22 cellular contexts compared by ENCODE assay signal in the genomic region with DNA sequence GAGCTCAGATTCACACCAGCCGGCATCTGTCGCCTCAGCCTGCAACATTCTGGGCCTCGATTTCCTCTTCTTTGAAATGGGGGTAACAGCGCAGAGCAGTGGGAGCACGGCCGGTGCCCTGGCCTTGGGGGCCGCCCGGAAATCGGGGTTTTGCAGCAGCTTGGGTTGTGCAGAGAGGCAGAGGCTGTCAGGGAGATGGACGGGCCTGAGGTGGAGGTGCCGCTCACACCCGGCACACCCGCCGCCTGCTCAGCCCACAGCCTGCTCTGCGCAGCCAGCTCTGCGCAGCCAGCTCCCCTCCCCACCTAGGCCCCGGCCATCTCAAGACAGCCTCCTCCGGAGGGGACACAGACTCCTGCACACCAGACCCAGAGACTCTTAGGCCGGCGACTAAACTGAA. TPM values are rescaled to one million over a fixed set of nuclear protein-coding genes. Genes with fewer than 3 reads are reported as not detected.
A peak's percentile ranks its signal among the peaks of the same experiment; 100 is the strongest.
DNase-seq lines count a peak whose midpoint lies in the region; ATAC-seq, FAIRE-seq and TF ChIP-seq lines count a peak whose summit lies in the region.
"Had no signal": no experiment of that assay in that cellular context is flagged by ENCODE, and none has a peak within 500 bp of the region (broad histone marks: within the 10 kb centered on the region; RNA-seq: fewer than 3 reads in every experiment).

No MANE protein-coding gene starts in this region.

- H3K4me2 ChIP-seq in K562 (ENCODE audit: insufficient read depth, low read length), result no peak overlapping the region
- H3K4me2 ChIP-seq: GM23338 had no signal

- H3K4me1 Mint-ChIP-seq in immature natural killer cell (peaks cover 90 to 92% of the 10 kb centered on the region in 2 donors), WTC11 (peaks cover 5% of the 10 kb centered on the region)
- peaks cover 47 to 55% of the 10 kb centered on the region in 2 donors for H3K4me1 Mint-ChIP-seq in natural killer cell treated with Interleukin-12 subunit alpha and Interleukin-12 subunit beta and Interleukin-15 and Interleukin-18, amount 100 ng/mL, for 72 hours (ENCODE audit: low read depth in 2 of 2)
- peaks cover 19 to 66% (median 58%) of the 10 kb centered on the region in 7 donors for H3K4me1 Mint-ChIP-seq in naive thymus-derived CD4-positive, alpha-beta T cell

- H3K4me1 ChIP-seq in K562 (replicated peaks in 1 of 2; ENCODE audit: control insufficient read depth in 2 of 2, insufficient read depth in 2 of 2, low read length in 2 of 2) (peaks cover 8 to 22% of the 10 kb centered on the region in 2 experiments; a peak in 4 of 5 replicates), upper lobe of right lung (peaks cover 15% of the 10 kb centered on the region)
- H3K4me1 ChIP-seq in naive thymus-derived CD4-positive, alpha-beta T cell (ENCODE audit: control insufficient read depth in 2 of 2, insufficient read depth in 2 of 2, low read length in 2 of 2), result peaks cover 34 to 47% of the 10 kb centered on the region in 2 donors
- H3K4me1 ChIP-seq: BE2C, Caco-2 had no signal

- no peak for TF ChIP-seq POLR2A in K562 (conservative IDR thresholded peaks at IDR 0.05)

- 0 out of 3 replicates have a peak, but pooled peaks have one; percentile 16 for ATAC-seq in K562
- ATAC-seq in natural killer cell treated with Interleukin-12 subunit alpha and Interleukin-12 subunit beta and Interleukin-15 and Interleukin-18, amount 100 ng/mL, for 72 hours, result peak; percentile 45
- ATAC-seq in upper lobe of right lung, result peak; percentile 35
- no peak for ATAC-seq in WTC11
- no peak for ATAC-seq in naive thymus-derived CD4-positive, alpha-beta T cell
- no peak for ATAC-seq in HG03025 (IDR thresholded peaks at IDR 0.05; ENCODE audit: low FRiP score, unreplicated experiment)
- ATAC-seq: GM23338 had no signal

- no peaks in the 10 kb centered on the region for H3K79me2 ChIP-seq in K562 (ENCODE audit: control insufficient read depth, insufficient read depth, low read length)

- no peaks in the 10 kb centered on the region for H3K36me3 ChIP-seq in K562 (ENCODE audit: control insufficient read depth, insufficient read depth, low read length)
- no peaks in the 10 kb centered on the region for H3K36me3 ChIP-seq in upper lobe of right lung
- no peaks in the 10 kb centered on the region for H3K36me3 ChIP-seq in naive thymus-derived CD4-positive, alpha-beta T cell (ENCODE audit: control insufficient read depth in 2 of 3, insufficient read depth in 3 of 3, low read length in 3 of 3)
- H3K36me3 ChIP-seq: BE2C had no signal

- intact Hi-C loops in K562 (cut with micrococcal nuclease), result no loop called here
- intact Hi-C loops in upper lobe of right lung (cut with DNase I), result no loop called here
- intact Hi-C loops in naive thymus-derived CD4-positive, alpha-beta T cell (cut with micrococcal nuclease), result no loop called here

- H2AFZ ChIP-seq in K562 (ENCODE audit: low read depth, low read length), result no peak overlapping the region
- H2AFZ ChIP-seq: GM23338 had no signal

- H3K36me3 Mint-ChIP-seq in immature natural killer cell (peaks cover 2 to 3% (median 2%) of the 10 kb centered on the region in 3 donors), WTC11 (no peaks in the 10 kb centered on the region)
- no peaks in the 10 kb centered on the region for H3K36me3 Mint-ChIP-seq in natural killer cell treated with Interleukin-12 subunit alpha and Interleukin-12 subunit beta and Interleukin-15 and Interleukin-18, amount 100 ng/mL, for 72 hours
- peaks cover 0 to 7% (median 0%) of the 10 kb centered on the region in 5 donors for H3K36me3 Mint-ChIP-seq in naive thymus-derived CD4-positive, alpha-beta T cell

- POLR2A ChIA-PET in K562 (lab: Yijun Ruan, JAX) (interaction anchor here (0.6 kb wide), 1 partner anchor 29 kb away, joined by 4 read pairs; no protein-coding TSS in a partner anchor), WTC11 (lab: Charles Lee) (no interaction called here)
- POLR2A ChIA-PET in naive thymus-derived CD4-positive, alpha-beta T cell (lab: Charles Lee), result interaction anchor here (0.6 to 33.0 kb wide), 3 partner anchors 11 to 74 kb away, joined by 3 to 4370 read pairs (median 9); a partner anchor contains a TSS

- H3K27me3 Mint-ChIP-seq in immature natural killer cell (ENCODE audit: low read depth in 3 of 3), result peaks cover 15 to 50% (median 43%) of the 10 kb centered on the region in 3 donors
- peaks cover 0 to 2% of the 10 kb centered on the region in 2 donors for H3K27me3 Mint-ChIP-seq in natural killer cell treated with Interleukin-12 subunit alpha and Interleukin-12 subunit beta and Interleukin-15 and Interleukin-18, amount 100 ng/mL, for 72 hours
- peaks cover 15% of the 10 kb centered on the region for H3K27me3 Mint-ChIP-seq in WTC11 (ENCODE audit: low read depth)
- peaks cover 0 to 23% (median 0%) of the 10 kb centered on the region in 5 donors for H3K27me3 Mint-ChIP-seq in naive thymus-derived CD4-positive, alpha-beta T cell
- H3K27me3 Mint-ChIP-seq: CD4-positive, alpha-beta T cell; IgD-negative memory B cell had no signal

- peak overlapping the region; percentile 74 to 88 (median 77) for H3K4me3 Mint-ChIP-seq in immature natural killer cell
- peak overlapping the region; percentile 11 for H3K4me3 Mint-ChIP-seq in natural killer cell treated with Interleukin-12 subunit alpha and Interleukin-12 subunit beta and Interleukin-15 and Interleukin-18, amount 100 ng/mL, for 72 hours
- no peak overlapping the region for H3K4me3 Mint-ChIP-seq in WTC11
- no peak overlapping the region for H3K4me3 Mint-ChIP-seq in naive thymus-derived CD4-positive, alpha-beta T cell
- H3K4me3 Mint-ChIP-seq: CD4-positive, alpha-beta T cell; GM23338 had no signal

- TF ChIP-seq CTCF in K562 (IDR thresholded peaks at IDR 0.05 in 2 of 3, conservative IDR thresholded peaks at IDR 0.05 in 1 of 3; ENCODE audit: insufficient read depth in 2 of 3, low read depth in 1 of 3, low read length in 3 of 3) (no peak), upper lobe of right lung (IDR thresholded peaks at IDR 0.05) (no peak), WTC11 (IDR thresholded peaks at IDR 0.05) (no peak)

- H3K9me3 Mint-ChIP-seq in immature natural killer cell (no peaks in the 10 kb centered on the region), WTC11 (no peaks in the 10 kb centered on the region)
- no peaks in the 10 kb centered on the region for H3K9me3 Mint-ChIP-seq in natural killer cell treated with Interleukin-12 subunit alpha and Interleukin-12 subunit beta and Interleukin-15 and Interleukin-18, amount 100 ng/mL, for 72 hours
- peaks cover 0 to 7% (median 0%) of the 10 kb centered on the region in 11 donors for H3K9me3 Mint-ChIP-seq in naive thymus-derived CD4-positive, alpha-beta T cell
- H3K9me3 Mint-ChIP-seq: CD4-positive, alpha-beta T cell; GM23338; IgD-negative memory B cell had no signal

- 0 out of 2 replicates have a peak, but pooled peaks cover 4% of the 10 kb centered on the region for H4K20me1 ChIP-seq in K562 (replicated peaks; ENCODE audit: control insufficient read depth, insufficient read depth, low read length)

- in situ Hi-C loops in K562 (cut with MboI), result no loop called here

- no peaks in the 10 kb centered on the region for H3K9me1 ChIP-seq in K562 (ENCODE audit: control insufficient read depth, insufficient read depth, low read length)

- peak overlapping the region; percentile 94 to 99 (median 96) for H3K27ac Mint-ChIP-seq in immature natural killer cell
- peak overlapping the region; percentile 17 to 58 for H3K27ac Mint-ChIP-seq in natural killer cell treated with Interleukin-12 subunit alpha and Interleukin-12 subunit beta and Interleukin-15 and Interleukin-18, amount 100 ng/mL, for 72 hours
- H3K27ac Mint-ChIP-seq in WTC11, result no peak overlapping the region
- H3K27ac Mint-ChIP-seq in naive thymus-derived CD4-positive, alpha-beta T cell, result no peak overlapping the region
- H3K27ac Mint-ChIP-seq: GM23338 had no signal

- FAIRE-seq in K562 (lab: Jason Lieb, UNC), result no peak
- FAIRE-seq: A204.1, H54, HTR-8/SVneo had no signal

- H3K27ac ChIP-seq in K562 (ENCODE audit: extremely low read depth, low read depth, low read length), result no peak overlapping the region
- no peak overlapping the region for H3K27ac ChIP-seq in upper lobe of right lung
- no peak overlapping the region for H3K27ac ChIP-seq in naive thymus-derived CD4-positive, alpha-beta T cell (ENCODE audit: low read depth, low read length)

- 33% methylated on average over 20 of the region's 20 CpGs for WGBS in K562 (ENCODE audit: insufficient coverage, low coverage, missing lambda C conversion rate)

- H3K27me3 ChIP-seq in K562 (ENCODE audit: control insufficient read depth in 2 of 2, insufficient read depth in 2 of 2, low read length in 2 of 2) (peaks cover 0 to 22% of the 10 kb centered on the region in 2 experiments; a peak in 2 of 5 replicates), upper lobe of right lung (no peaks in the 10 kb centered on the region)
- H3K27me3 ChIP-seq in naive thymus-derived CD4-positive, alpha-beta T cell (ENCODE audit: control insufficient read depth in 2 of 2, insufficient read depth in 2 of 2, low read length in 2 of 2), result no peaks in the 10 kb centered on the region
- H3K27me3 ChIP-seq: BE2C had no signal

- BruUV-seq in K562 (replicated peaks; lab: Mats Ljungman, UMichigan), result no TSS peak

- CTCF ChIA-PET in K562 (lab: Yijun Ruan, JAX; ENCODE audit: low intra/inter-chr PET ratio) (no interaction called here), WTC11 (lab: Charles Lee) (interaction anchor here (0.8 to 1.9 kb wide), 3 partner anchors 42 to 88 kb away, joined by 3 to 7 read pairs (median 5); no protein-coding TSS in a partner anchor)
- CTCF ChIA-PET in naive thymus-derived CD4-positive, alpha-beta T cell (lab: Charles Lee), result interaction anchor here (1.1 to 1.6 kb wide), 3 partner anchors 16 to 41 kb away, joined by 3 to 4 read pairs (median 4); no protein-coding TSS in a partner anchor

- H3K4me3 ChIP-seq in K562 (no peak overlapping the region), upper lobe of right lung (no peak overlapping the region)
- no peak overlapping the region for H3K4me3 ChIP-seq in naive thymus-derived CD4-positive, alpha-beta T cell (ENCODE audit: low read length)
- H3K4me3 ChIP-seq: GM23338 had no signal

- TF ChIP-seq RAD21 in K562 (CRISPR knock-in tag; conservative IDR thresholded peaks at IDR 0.05 in 1 of 2, IDR thresholded peaks at IDR 0.05 in 1 of 2), result no peak

- H3K9ac ChIP-seq in K562 (ENCODE audit: insufficient read depth in 1 of 2, low read depth in 2 of 2, low read length in 2 of 2), result no peak overlapping the region

- no peaks in the 10 kb centered on the region for H3K9me3 ChIP-seq in K562 (replicated peaks; ENCODE audit: control insufficient read depth, insufficient read depth, low read depth, low read length)
- no peaks in the 10 kb centered on the region for H3K9me3 ChIP-seq in upper lobe of right lung
- H3K9me3 ChIP-seq in naive thymus-derived CD4-positive, alpha-beta T cell (ENCODE audit: control insufficient read depth in 2 of 3, low read length in 3 of 3), result no peaks in the 10 kb centered on the region
- H3K9me3 ChIP-seq: BE2C, Caco-2 had no signal

- TF ChIP-seq EP300 in K562 (IDR thresholded peaks at IDR 0.05; ENCODE audit: low read length), result no peak

- DNase-seq in K562 (ENCODE audit: extremely low read depth in 1 of 4, low spot score in 3 of 4) (no peak), immature natural killer cell (peak; percentile 92 to 96 (median 94)), upper lobe of right lung (no peak), WTC11 (ENCODE audit: low spot score) (no peak)
- peak; percentile 74 for DNase-seq in natural killer cell treated with Interleukin-12 subunit alpha and Interleukin-12 subunit beta and Interleukin-15 and Interleukin-18, amount 100 ng/mL, for 72 hours (ENCODE audit: low spot score)
- DNase-seq in stimulated activated CD4-positive, alpha-beta T cell treated with anti-CD3 and anti-CD28 coated beads, Interleukin-12 subunit alpha, Interleukin-12 subunit beta, amount 100 ng/mL, for 4 hours, result no peak
- no peak for DNase-seq in naive thymus-derived CD4-positive, alpha-beta T cell
- DNase-seq: ACHN; BE2C; C1 segment of cervical spinal cord; Caco-2; CD4-positive, alpha-beta T cell; DMS153; DMS79; GF-D8; HCEC 1CT had no signal

RNA-seq across cellular contexts. Expression of a gene that starts 10.6 kb away (rescaled TPM):
- not detected in 2 replicates for total RNA-seq in K562 (2011; cell fraction: chromatin; rRNA removed; ENCODE audit: low replicate concordance)
- total RNA-seq in K562 (2011; cell fraction: nucleolus; rRNA removed), result 0.17 and 0.26 TPM in 2 replicates
- total RNA-seq in K562 (2011; cell fraction: nucleoplasm; rRNA removed), result not detected in 2 replicates
- total RNA-seq in K562 (2014; rRNA removed) (0.20 TPM in 1 of 2 replicates, not detected in the other), K562 (2014; rRNA removed; fragmentation: Illumina TruSeq; extraction: Trizol) (0.07 TPM in 1 of 2 replicates, not detected in the other), K562 (2015; rRNA removed; fragmentation: Illumina TruSeq; extraction: Trizol) (not detected in 2 replicates), K562 (2021) (0.71 and 1.3 TPM in 2 replicates), upper lobe of right lung (198 TPM), WTC11 (2021) (0.82 to 1.1 TPM (median 1.0 TPM) in 3 replicates)
- polyA plus RNA-seq in K562 (2011; rRNA removed) (not detected in 2 replicates), K562 (2014; fragmentation: Illumina TruSeq; extraction: Trizol) (not detected in 2 replicates), K562 (2014; fragmentation: Nextera tagmentation; extraction: Ambion mirVana) (not detected), K562 (2014; rRNA removed) (0.19 TPM in 1 of 2 replicates, not detected in the other), immature natural killer cell (100 to 1,000 TPM in 1 of 3 donors, 10 to 100 TPM in 2; 55.0 to 102 (median 91.0) TPM)
- polyA plus RNA-seq in K562 (2011; cell fraction: cytosol; rRNA removed), result 0.04 and 0.22 TPM in 2 replicates
- polyA plus RNA-seq in K562 (2011; cell fraction: nucleus; rRNA removed), result 0.17 and 0.40 TPM in 2 replicates
- 0.22 and 1.9 TPM in 2 replicates for polyA plus RNA-seq in K562 (2012)
- not detected in 2 replicates for polyA minus RNA-seq in K562 (2011; rRNA and poly(A)+ RNA removed)
- not detected in 2 replicates for polyA minus RNA-seq in K562 (2011; cell fraction: cytosol; rRNA and poly(A)+ RNA removed)
- polyA minus RNA-seq in K562 (2011; cell fraction: nucleus; rRNA and poly(A)+ RNA removed), result not detected in 2 replicates
- 1 to 10 TPM; 3.4 to 6.7 TPM for total RNA-seq in natural killer cell treated with Interleukin-12 subunit alpha and Interleukin-12 subunit beta and Interleukin-15 and Interleukin-18, amount 100 ng/mL, for 72 hours
- 100 to 1,000 TPM; 195 to 630 (median 466) TPM for total RNA-seq in naive thymus-derived CD4-positive, alpha-beta T cell
- polyA plus RNA-seq in naive thymus-derived CD4-positive, alpha-beta T cell, result 100 to 1,000 TPM; 119 to 149 TPM
- polyA plus RNA-seq: GM23338 had no signal

Comparison
In these comparisons a context has a peak if more than half of its experiments do, and no peak if none do; other contexts are left out.
1. ATAC-seq: peak in K562 (single experiment), natural killer cell treated with Interleukin-12 subunit alpha and Interleukin-12 subunit beta and Interleukin-15 and Interleukin-18, amount 100 ng/mL, for 72 hours (2 of 2) and upper lobe of right lung (single experiment); none in WTC11 (single experiment), naive thymus-derived CD4-positive, alpha-beta T cell (single experiment) and HG03025 (single experiment).
2. DNase-seq: peak in immature natural killer cell (3 of 3) and natural killer cell treated with Interleukin-12 subunit alpha and Interleukin-12 subunit beta and Interleukin-15 and Interleukin-18, amount 100 ng/mL, for 72 hours (single experiment); none in K562 (0 of 4), upper lobe of right lung (single experiment), WTC11 (single experiment), stimulated activated CD4-positive, alpha-beta T cell treated with anti-CD3 and anti-CD28 coated beads, Interleukin-12 subunit alpha, Interleukin-12 subunit beta, amount 100 ng/mL, for 4 hours (single experiment) and naive thymus-derived CD4-positive, alpha-beta T cell (0 of 9).
3. H3K27ac Mint-ChIP-seq: peak in immature natural killer cell (6 of 6) and natural killer cell treated with Interleukin-12 subunit alpha and Interleukin-12 subunit beta and Interleukin-15 and Interleukin-18, amount 100 ng/mL, for 72 hours (2 of 2); none in WTC11 (single experiment) and naive thymus-derived CD4-positive, alpha-beta T cell (0 of 9).
4. H3K4me3 Mint-ChIP-seq: peak in immature natural killer cell (5 of 5) and natural killer cell treated with Interleukin-12 subunit alpha and Interleukin-12 subunit beta and Interleukin-15 and Interleukin-18, amount 100 ng/mL, for 72 hours (single experiment); none in WTC11 (single experiment) and naive thymus-derived CD4-positive, alpha-beta T cell (0 of 10).
5. RNA of a gene that starts 10.6 kb away (total RNA-seq): 195 to 630 TPM in naive thymus-derived CD4-positive, alpha-beta T cell and 198 TPM in upper lobe of right lung (single experiment); 3.4 to 6.7 TPM in natural killer cell treated with Interleukin-12 subunit alpha and Interleukin-12 subunit beta and Interleukin-15 and Interleukin-18, amount 100 ng/mL, for 72 hours, 0.82 to 1.1 TPM in WTC11 and 0.07 to 1.3 TPM in K562; every median in the first group is over 10 times any median in the second.